8 cellular contexts compared by ENCODE assay signal in the genomic region with DNA sequence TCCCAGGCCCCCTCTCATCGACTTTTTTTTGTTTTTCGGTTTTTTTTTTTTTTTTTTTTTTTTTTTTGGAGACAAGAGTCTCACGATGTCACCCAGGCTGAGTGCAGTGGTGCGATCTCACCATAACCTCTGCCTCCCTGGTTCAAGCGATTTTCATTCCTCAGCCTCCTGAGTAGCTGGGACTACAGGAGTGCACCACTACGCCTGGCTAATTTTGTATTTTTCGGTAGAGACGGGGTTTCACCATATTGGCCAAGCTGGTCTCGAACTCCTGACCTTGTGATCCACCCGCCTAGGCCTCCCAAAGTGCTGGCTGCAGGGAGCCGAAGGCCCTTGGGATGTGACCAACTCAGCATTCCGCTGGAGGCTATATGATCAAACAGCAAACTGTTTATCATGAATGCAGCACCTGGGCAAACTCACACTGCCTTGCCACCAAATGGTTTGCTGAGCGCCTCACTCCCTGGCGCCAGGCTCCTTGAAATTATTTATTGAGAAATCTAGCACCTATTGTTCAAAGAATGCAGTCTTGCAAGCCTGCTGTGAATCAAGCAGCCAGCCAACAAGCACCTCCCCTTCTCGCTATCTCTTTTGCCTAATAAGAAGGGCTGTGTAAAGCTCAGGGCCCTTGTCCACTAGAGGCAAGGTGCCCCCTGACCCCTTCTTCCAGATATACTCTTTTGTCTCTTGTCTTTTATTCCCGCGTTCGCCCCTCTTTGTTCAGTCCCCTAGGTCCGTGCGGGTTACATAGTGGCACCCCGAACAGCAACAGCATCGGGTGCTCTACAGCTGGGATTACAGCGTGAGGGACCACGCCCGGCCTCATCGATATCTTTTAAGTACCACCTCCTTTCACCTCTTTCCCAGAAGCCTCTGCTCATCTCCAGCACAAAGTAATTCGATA.
DNase-seq lines count a peak whose midpoint lies in the region; ATAC-seq and TF ChIP-seq lines count a peak whose summit lies in the region.

No MANE protein-coding gene starts in this region.

- H3K27me3 Mint-ChIP-seq in activated naive CD8-positive, alpha-beta T cell: no peaks in the 10 kb centered on the region

- H3K4me1 ChIP-seq in MM.1S (ENCODE audit: low read length) (peaks cover 6% of the 10 kb centered on the region; the same call in 1 of the 2 replicates), iPS-20b (ENCODE audit: insufficient read depth, low read length) (no peaks in the 10 kb centered on the region; the same call in 1 of the 2 replicates)

- peak; percentile 57 for DNase-seq in activated CD8-positive, alpha-beta memory T cell treated with anti-CD3 and anti-CD28 coated beads, Interleukin-2, amount 50 U/mL, for 48 hours
- no peak for DNase-seq in activated CD8-positive, alpha-beta memory T cell treated with anti-CD3 and anti-CD28 coated beads, Interleukin-2, amount 50 U/mL, for 4 hours
- DNase-seq in MM.1S (no peak), D341Med (ENCODE audit: low spot score) (no peak)
- DNase-seq in stimulated activated effector memory CD8-positive, alpha-beta T cell treated with anti-CD3 and anti-CD28 coated beads, Interleukin-12 subunit alpha, Interleukin-12 subunit beta, amount 100 ng/mL, for 72 hours (ENCODE audit: low spot score in 2 of 2): peak in 1 of 2 donors; percentile 55

- H3K27ac Mint-ChIP-seq in activated naive CD8-positive, alpha-beta T cell: peak overlapping the region; percentile 91
- H3K27ac Mint-ChIP-seq in stimulated activated effector memory CD8-positive, alpha-beta T cell treated with anti-CD3 and anti-CD28 coated beads, Interleukin-12 subunit alpha, Interleukin-12 subunit beta, amount 100 ng/mL, for 72 hours: peak overlapping the region; percentile 93

- no peaks in the 10 kb centered on the region for H3K9me3 ChIP-seq in MM.1S (replicated peaks; ENCODE audit: insufficient read depth, low read length)
- peaks cover 19% of the 10 kb centered on the region; the same call in 1 of the 2 replicates for H3K9me3 ChIP-seq in iPS-20b (ENCODE audit: insufficient read depth, low read depth, low read length)

- H3K4me3 ChIP-seq in MM.1S (ENCODE audit: low read length) (no peak overlapping the region), iPS-20b (ENCODE audit: low read length) (peak overlapping the region; percentile 92)

- H3K27ac ChIP-seq in MM.1S (ENCODE audit: low read length) (no peak overlapping the region), iPS-20b (ENCODE audit: low read length) (no peak overlapping the region)

- peak overlapping the region; percentile 88 for H3K4me3 Mint-ChIP-seq in activated naive CD8-positive, alpha-beta T cell
- H3K4me3 Mint-ChIP-seq in stimulated activated effector memory CD8-positive, alpha-beta T cell treated with anti-CD3 and anti-CD28 coated beads, Interleukin-12 subunit alpha, Interleukin-12 subunit beta, amount 100 ng/mL, for 72 hours: peak overlapping the region; percentile 93

- peak; percentile 68 for ATAC-seq in stimulated activated effector memory CD8-positive, alpha-beta T cell treated with anti-CD3 and anti-CD28 coated beads, Interleukin-12 subunit alpha, Interleukin-12 subunit beta, amount 100 ng/mL, for 72 hours
- no peak for ATAC-seq in GM19455 (IDR thresholded peaks at IDR 0.05; ENCODE audit: unreplicated experiment)

- H3K9me2 ChIP-seq in MM.1S (replicated peaks; ENCODE audit: insufficient read depth, low read length): no peaks in the 10 kb centered on the region

- H4K20me1 ChIP-seq in MM.1S (ENCODE audit: insufficient read depth, low read length): no peaks in the 10 kb centered on the region

- H3K27me3 ChIP-seq in MM.1S (replicated peaks; ENCODE audit: insufficient read depth, low read length) (no peaks in the 10 kb centered on the region), iPS-20b (ENCODE audit: insufficient read depth, low read length) (no peaks in the 10 kb centered on the region)

- H3K4me1 Mint-ChIP-seq in activated naive CD8-positive, alpha-beta T cell (ENCODE audit: low read depth): peaks cover 54% of the 10 kb centered on the region
- peaks cover 30% of the 10 kb centered on the region for H3K4me1 Mint-ChIP-seq in stimulated activated effector memory CD8-positive, alpha-beta T cell treated with anti-CD3 and anti-CD28 coated beads, Interleukin-12 subunit alpha, Interleukin-12 subunit beta, amount 100 ng/mL, for 72 hours

- H3F3A ChIP-seq in MM.1S (ENCODE audit: insufficient read depth, low read length): peaks cover 11% of the 10 kb centered on the region

- H3K36me3 ChIP-seq in MM.1S (replicated peaks; ENCODE audit: insufficient read depth, low read length) (no peaks in the 10 kb centered on the region; the same call in 1 of the 2 replicates), iPS-20b (ENCODE audit: insufficient read depth, low read depth, low read length) (0 out of 2 replicates have a peak, but pooled peaks cover 5% of the 10 kb centered on the region)

- no peak overlapping the region for H2AFZ ChIP-seq in MM.1S (ENCODE audit: low read length)

- peak overlapping the region; percentile 28; the same call in 1 of the 2 replicates for H3K4me2 ChIP-seq in MM.1S (ENCODE audit: low read depth, low read length)

- H3K9ac ChIP-seq in MM.1S (ENCODE audit: low read length): no peak overlapping the region
- peak overlapping the region; percentile 78; the same call in 1 of the 2 replicates for H3K9ac ChIP-seq in iPS-20b (ENCODE audit: low read depth, low read length)

- no peaks in the 10 kb centered on the region for H3K79me2 ChIP-seq in MM.1S (ENCODE audit: low read length)

- H3K36me3 Mint-ChIP-seq in activated naive CD8-positive, alpha-beta T cell: peaks cover 11% of the 10 kb centered on the region
- H3K36me3 Mint-ChIP-seq in stimulated activated effector memory CD8-positive, alpha-beta T cell treated with anti-CD3 and anti-CD28 coated beads, Interleukin-12 subunit alpha, Interleukin-12 subunit beta, amount 100 ng/mL, for 72 hours: peaks cover 5% of the 10 kb centered on the region

- peaks cover 6% of the 10 kb centered on the region for H3K9me3 Mint-ChIP-seq in activated naive CD8-positive, alpha-beta T cell (ENCODE audit: low read depth)
- no peaks in the 10 kb centered on the region for H3K9me3 Mint-ChIP-seq in stimulated activated effector memory CD8-positive, alpha-beta T cell treated with anti-CD3 and anti-CD28 coated beads, Interleukin-12 subunit alpha, Interleukin-12 subunit beta, amount 100 ng/mL, for 72 hours

- no peak for TF ChIP-seq CTCF in MM.1S (IDR thresholded peaks at IDR 0.05; ENCODE audit: low read length)
